Comparison of ENCODE assay signal across 9 cellular contexts in the genomic region with DNA sequence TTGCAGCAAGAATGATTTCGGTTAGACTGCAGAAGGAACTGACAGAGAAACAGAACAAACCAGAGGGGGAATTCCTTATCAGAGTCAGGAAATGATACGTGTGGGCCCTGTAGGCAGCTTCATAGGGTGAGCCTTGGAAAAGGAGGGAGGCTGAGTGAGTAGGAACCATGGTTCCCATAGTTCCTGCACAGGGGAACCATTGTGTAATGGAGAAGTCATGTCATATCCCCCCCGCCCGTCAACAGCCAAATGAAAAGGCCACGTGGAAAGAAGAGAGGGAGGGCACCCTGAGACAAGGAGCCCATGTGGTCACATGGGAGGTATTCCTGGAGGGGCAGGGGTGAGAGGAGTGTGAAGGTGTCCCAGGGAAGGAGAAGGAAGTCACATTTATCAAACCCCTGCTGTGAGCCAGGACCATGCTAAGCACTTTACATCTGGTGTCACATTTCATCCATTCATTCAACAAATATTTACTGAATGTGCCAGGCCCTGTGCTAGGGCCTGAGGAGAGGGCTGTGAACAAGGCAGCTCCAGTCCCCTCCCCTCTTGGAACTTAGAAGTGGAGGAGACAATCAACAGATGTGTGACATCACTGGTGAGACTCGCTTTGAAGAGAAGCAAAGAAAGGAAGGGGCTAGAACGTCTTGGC. TPM values are rescaled to one million over a fixed set of nuclear protein-coding genes. Genes with fewer than 3 reads are reported as not detected.
DNase-seq lines count a peak whose midpoint lies in the region; ATAC-seq, FAIRE-seq and TF ChIP-seq lines count a peak whose summit lies in the region.
"Had no signal": no experiment of that assay in that cellular context is flagged by ENCODE, and none has a peak within 500 bp of the region (broad histone marks: within the 10 kb centered on the region; RNA-seq: fewer than 3 reads in every experiment).

No MANE protein-coding gene starts in this region.

- H3K9me3 Mint-ChIP-seq in activated T-helper 17 cell treated with anti-CD3 and anti-CD28 coated beads, Interleukin-2, amount 50 U/mL, for 72 hours: no peaks in the 10 kb centered on the region
- H3K9me3 Mint-ChIP-seq in osteocyte (ENCODE audit: unreplicated experiment): no peaks in the 10 kb centered on the region
- H3K9me3 Mint-ChIP-seq: naive B cell had no signal

- H3K27me3 ChIP-seq in AG04450 (ENCODE audit: control insufficient read depth, insufficient read depth, low read length) (peaks cover 4% of the 10 kb centered on the region), keratinocyte (ENCODE audit: control insufficient read depth, extremely low read depth, insufficient read depth, low read length) (no peaks in the 10 kb centered on the region)

- peak; percentile 73 for FAIRE-seq in keratinocyte (lab: Jason Lieb, UNC)

- H3K4me1 Mint-ChIP-seq in activated T-helper 17 cell treated with anti-CD3 and anti-CD28 coated beads, Interleukin-2, amount 50 U/mL, for 72 hours: peaks cover 18% of the 10 kb centered on the region
- peaks cover 19% of the 10 kb centered on the region for H3K4me1 Mint-ChIP-seq in osteocyte (ENCODE audit: unreplicated experiment)

- peak overlapping the region; percentile 21 for H3K27ac ChIP-seq in AG04450 (ENCODE audit: low read depth, low read length)
- peak overlapping the region; percentile 49 for H3K27ac ChIP-seq in keratinocyte (ENCODE audit: control insufficient read depth, insufficient read depth, low read length)

- no peaks in the 10 kb centered on the region for H3K79me2 ChIP-seq in keratinocyte (ENCODE audit: control insufficient read depth, insufficient read depth, low read length)

- H2AFZ ChIP-seq in keratinocyte (ENCODE audit: control insufficient read depth, low read length): peak overlapping the region; percentile 78

- H4K20me1 ChIP-seq in keratinocyte (ENCODE audit: control insufficient read depth, extremely low read depth, insufficient read depth, low read length): no peaks in the 10 kb centered on the region

- DNase-seq in AG04450 (ENCODE audit: low read depth, low spot score) (no peak), HEK293T (ENCODE audit: extremely low spot score) (no peak), keratinocyte (ENCODE audit: low read depth, low spot score) (no peak), osteocyte (ENCODE audit: extremely low spot score, unreplicated experiment) (no peak), GM19238 (ENCODE audit: insufficient read length, low spot score) (no peak), SW480 (ENCODE audit: low spot score) (no peak)
- DNase-seq in activated CD8-positive, alpha-beta memory T cell treated with anti-CD3 and anti-CD28 coated beads for 24 hours: no peak
- DNase-seq: naive B cell had no signal

- H3K36me3 ChIP-seq in keratinocyte (ENCODE audit: control insufficient read depth in 2 of 2, extremely low read depth in 1 of 2, insufficient read depth in 2 of 2, low read length in 2 of 2): no peaks in the 10 kb centered on the region

- H3K4me2 ChIP-seq in keratinocyte (ENCODE audit: control insufficient read depth, extremely low read depth, insufficient read depth, low read depth, low read length): peak overlapping the region; percentile 14

- dilution Hi-C loops in keratinocyte (cut with MboI; ENCODE audit: extremely low pct_ligation_motif_present, low sequenced_read_pairs): no loop called here

- POLR2A ChIA-PET in AG04450 (lab: Yijun Ruan, JAX): no interaction called here
- POLR2A ChIA-PET in HEK293T (lab: Yijun Ruan, JAX): interaction anchor here (0.9 to 2.6 kb wide), 4 partner anchors 8 to 122 kb away, joined by 3 to 8 read pairs (median 4); a partner anchor contains a TSS

- H3K9me1 ChIP-seq in keratinocyte (ENCODE audit: control insufficient read depth, extremely low read depth, insufficient read depth, low read length): no peaks in the 10 kb centered on the region

- H3K27ac Mint-ChIP-seq in activated T-helper 17 cell treated with anti-CD3 and anti-CD28 coated beads, Interleukin-2, amount 50 U/mL, for 72 hours: peak overlapping the region; percentile 43
- no peak overlapping the region for H3K27ac Mint-ChIP-seq in osteocyte (ENCODE audit: unreplicated experiment)

- peaks cover 24% of the 10 kb centered on the region for H3K4me1 ChIP-seq in keratinocyte (ENCODE audit: control insufficient read depth, extremely low read depth, insufficient read depth, low read length)

- H3K27me3 Mint-ChIP-seq in activated T-helper 17 cell treated with anti-CD3 and anti-CD28 coated beads, Interleukin-2, amount 50 U/mL, for 72 hours: no peaks in the 10 kb centered on the region
- H3K27me3 Mint-ChIP-seq in osteocyte (ENCODE audit: unreplicated experiment): no peaks in the 10 kb centered on the region
- H3K27me3 Mint-ChIP-seq: naive B cell had no signal

- ATAC-seq in activated T-helper 17 cell treated with anti-CD3 and anti-CD28 coated beads, Interleukin-2, amount 50 U/mL, for 72 hours (replicated peaks): peak; percentile 80

- peak overlapping the region; percentile 19 for H3K9ac ChIP-seq in keratinocyte (ENCODE audit: control insufficient read depth, extremely low read depth, insufficient read depth, low read length)

- peak overlapping the region; percentile 23 for H3K4me3 Mint-ChIP-seq in activated T-helper 17 cell treated with anti-CD3 and anti-CD28 coated beads, Interleukin-2, amount 50 U/mL, for 72 hours
- H3K4me3 Mint-ChIP-seq in osteocyte (ENCODE audit: unreplicated experiment): no peak overlapping the region

- CTCF ChIA-PET in AG04450 (lab: Charles Lee) (interaction anchor here (0.6 to 1.4 kb wide), 3 partner anchors 12 to 263 kb away, joined by 3 to 17 read pairs (median 3); no protein-coding TSS in a partner anchor), HEK293T (lab: Yijun Ruan, JAX) (interaction anchor here (0.6 to 1.8 kb wide), 2 partner anchors 12 to 837 kb away, joined by 4 to 9 read pairs; no protein-coding TSS in a partner anchor)

- H3K36me3 Mint-ChIP-seq in activated T-helper 17 cell treated with anti-CD3 and anti-CD28 coated beads, Interleukin-2, amount 50 U/mL, for 72 hours (ENCODE audit: low read depth): no peaks in the 10 kb centered on the region
- no peaks in the 10 kb centered on the region for H3K36me3 Mint-ChIP-seq in osteocyte (ENCODE audit: unreplicated experiment)
- H3K36me3 Mint-ChIP-seq: naive B cell had no signal

- H3K9me3 ChIP-seq in AG04450 (ENCODE audit: control insufficient read depth, insufficient read depth, low read length) (no peaks in the 10 kb centered on the region), keratinocyte (ENCODE audit: control insufficient read depth, low read depth, low read length) (no peaks in the 10 kb centered on the region)

- H3K4me3 ChIP-seq in AG04450 (ENCODE audit: low read depth, low read length) (no peak overlapping the region), keratinocyte (ENCODE audit: control insufficient read depth in 2 of 3, extremely low read depth in 1 of 3, insufficient read depth in 2 of 3, low read depth in 1 of 3, low read length in 3 of 3) (no peak overlapping the region)

- TF ChIP-seq CTCF in AG04450 (IDR thresholded peaks at IDR 0.05; ENCODE audit: low read depth, low read length) (no peak), keratinocyte (optimal IDR thresholded peaks at IDR 0.05 in 1 of 3, IDR thresholded peaks at IDR 0.05 in 1 of 3, conservative IDR thresholded peaks at IDR 0.05 in 1 of 3; ENCODE audit: extremely low read depth in 1 of 3, insufficient read depth in 2 of 3, low read length in 3 of 3) (no peak), osteocyte (IDR thresholded peaks at IDR 0.05) (no peak)

TF ChIP-seq in HEK293T, 16 proteins besides CTCF, POLR2A, EP300 and RAD21 (continues in another document):
- TF ChIP-seq SP1 (IDR thresholded peaks at IDR 0.05) (no peak), LEF1 (IDR thresholded peaks at IDR 0.05; ENCODE audit: borderline replicate concordance) (no peak), L3MBTL2 (conservative IDR thresholded peaks at IDR 0.05) (peak; percentile 78), ELF4 (IDR thresholded peaks at IDR 0.05) (no peak)

RNA-seq across cellular contexts. Expression of a gene that starts 15.7 kb away (rescaled TPM):
- not detected in 2 replicates for polyA plus RNA-seq in AG04450 (2011; rRNA removed)
- polyA minus RNA-seq in AG04450 (2011; rRNA and poly(A)+ RNA removed): not detected in 2 replicates
- 1 to 10 TPM in 1 of 2 donors, not detected in 1; 1.2 TPM for total RNA-seq in activated T-helper 17 cell treated with anti-CD3 and anti-CD28 coated beads, Interleukin-2, amount 50 U/mL, for 72 hours
- 0.04 to 0.17 TPM in 2 of 3 replicates, not detected in the other for polyA plus RNA-seq in keratinocyte
- polyA plus RNA-seq in keratinocyte (2011; ENCODE audit: low read depth): 0.24 TPM
- polyA plus RNA-seq in keratinocyte (2011; cell fraction: cytosol; rRNA removed): 0.04 and 0.06 TPM in 2 replicates
- not detected in 2 replicates for polyA plus RNA-seq in keratinocyte (2011; cell fraction: nucleus; rRNA removed)
- polyA plus RNA-seq in keratinocyte (2012; ENCODE audit: low replicate concordance): 0.06 TPM in 1 of 2 replicates, not detected in the other
- not detected in 3 replicates for polyA minus RNA-seq in keratinocyte
- polyA minus RNA-seq in keratinocyte (2011; cell fraction: cytosol; rRNA and poly(A)+ RNA removed): not detected
- not detected in 2 replicates for polyA minus RNA-seq in keratinocyte (2011; cell fraction: nucleus; rRNA and poly(A)+ RNA removed)
- total RNA-seq in osteocyte: not detected in 2 replicates

RNA-seq across cellular contexts. Expression of a gene that starts 21.3 kb away (rescaled TPM):
- polyA plus RNA-seq in AG04450 (2011; rRNA removed) (26.8 and 29.6 TPM in 2 replicates), keratinocyte (408 to 1,278 TPM (median 618 TPM) in 3 replicates)
- polyA minus RNA-seq in AG04450 (2011; rRNA and poly(A)+ RNA removed): 6.4 and 9.5 TPM in 2 replicates
- total RNA-seq in activated T-helper 17 cell treated with anti-CD3 and anti-CD28 coated beads, Interleukin-2, amount 50 U/mL, for 72 hours: 10 to 100 TPM; 32.3 to 43.7 TPM
- polyA plus RNA-seq in keratinocyte (2011; ENCODE audit: low read depth): 24.6 TPM
- polyA plus RNA-seq in keratinocyte (2011; cell fraction: cytosol; rRNA removed): 305 and 602 TPM in 2 replicates
- 580 and 676 TPM in 2 replicates for polyA plus RNA-seq in keratinocyte (2011; cell fraction: nucleus; rRNA removed)
- polyA plus RNA-seq in keratinocyte (2012; ENCODE audit: low replicate concordance): 51.1 and 1,172 TPM in 2 replicates
- polyA minus RNA-seq in keratinocyte: 109 to 241 TPM (median 185 TPM) in 3 replicates
- 581 TPM for polyA minus RNA-seq in keratinocyte (2011; cell fraction: cytosol; rRNA and poly(A)+ RNA removed)
- 248 and 253 TPM in 2 replicates for polyA minus RNA-seq in keratinocyte (2011; cell fraction: nucleus; rRNA and poly(A)+ RNA removed)
- total RNA-seq in osteocyte: 49.5 and 54.1 TPM in 2 replicates

RNA-seq across cellular contexts. Expression of a gene that starts 46.7 kb away (rescaled TPM):
- 2.8 and 3.0 TPM in 2 replicates for polyA plus RNA-seq in AG04450 (2011; rRNA removed)
- 3.7 and 5.3 TPM in 2 replicates for polyA minus RNA-seq in AG04450 (2011; rRNA and poly(A)+ RNA removed)
- total RNA-seq in activated T-helper 17 cell treated with anti-CD3 and anti-CD28 coated beads, Interleukin-2, amount 50 U/mL, for 72 hours: 10 to 100 TPM; 13.3 to 22.3 TPM
- polyA plus RNA-seq in keratinocyte: 3.9 to 4.2 TPM (median 4.1 TPM) in 3 replicates
- 7.2 TPM for polyA plus RNA-seq in keratinocyte (2011; ENCODE audit: low read depth)
- polyA plus RNA-seq in keratinocyte (2011; cell fraction: cytosol; rRNA removed): 3.6 and 5.3 TPM in 2 replicates
- 24.5 and 32.9 TPM in 2 replicates for polyA plus RNA-seq in keratinocyte (2011; cell fraction: nucleus; rRNA removed)
- polyA plus RNA-seq in keratinocyte (2012; ENCODE audit: low replicate concordance): 13.6 and 18.7 TPM in 2 replicates
- polyA minus RNA-seq in keratinocyte: 7.9 to 15.7 TPM (median 10.4 TPM) in 3 replicates
- 8.8 TPM for polyA minus RNA-seq in keratinocyte (2011; cell fraction: cytosol; rRNA and poly(A)+ RNA removed)
- 19.1 and 26.2 TPM in 2 replicates for polyA minus RNA-seq in keratinocyte (2011; cell fraction: nucleus; rRNA and poly(A)+ RNA removed)
- total RNA-seq in osteocyte: 118 and 124 TPM in 2 replicates
